8 cellular contexts compared by ENCODE assay signal in the genomic region with DNA sequence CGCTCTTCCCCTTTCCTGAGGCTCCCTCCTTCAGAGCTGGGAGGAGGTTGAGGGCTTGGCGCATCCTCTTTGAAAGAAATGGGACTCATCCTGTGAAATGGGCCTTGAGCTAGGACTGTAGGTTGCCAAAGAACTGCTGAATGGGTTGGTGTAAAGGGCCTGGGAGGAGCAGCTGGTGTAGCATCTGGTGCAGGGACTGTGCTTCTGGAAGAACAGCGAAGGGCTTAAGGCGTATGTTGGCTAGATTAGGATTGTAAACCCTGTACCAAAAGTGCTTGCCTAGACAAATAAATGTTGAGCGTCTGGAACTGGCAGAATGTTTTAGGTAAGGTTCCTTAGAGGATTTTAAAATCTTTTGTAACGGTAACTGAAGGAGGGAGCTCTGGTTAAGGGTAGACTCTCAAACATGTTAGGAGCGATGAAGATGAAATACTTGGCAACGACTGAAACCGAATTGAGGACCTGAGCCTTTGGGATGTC.
A peak's percentile ranks its signal among the peaks of the same experiment; 100 is the strongest.
DNase-seq lines count a peak whose midpoint lies in the region; ATAC-seq and TF ChIP-seq lines count a peak whose summit lies in the region.

No MANE protein-coding gene starts in this region.

- ATAC-seq in HG02610 (IDR thresholded peaks at IDR 0.05; ENCODE audit: unreplicated experiment): peak; percentile 13

- H3K27me3 ChIP-seq in brain microvascular endothelial cell (replicated peaks) (no peaks in the 10 kb centered on the region), layer of hippocampus (ENCODE audit: control insufficient read depth, insufficient read depth, low read length) (no peaks in the 10 kb centered on the region)

- peaks cover 46% of the 10 kb centered on the region for H3K36me3 Mint-ChIP-seq in activated T-cell treated with anti-CD3 and anti-CD28 coated beads, Interleukin-2, amount 50 U/mL, for 24 hours (ENCODE audit: low read depth)

- peak overlapping the region; percentile 98 for H3K4me3 Mint-ChIP-seq in activated T-cell treated with anti-CD3 and anti-CD28 coated beads, Interleukin-2, amount 50 U/mL, for 24 hours

- peak overlapping the region; percentile 100 for H3K27ac ChIP-seq in brain microvascular endothelial cell
- peak overlapping the region; percentile 100 for H3K27ac ChIP-seq in layer of hippocampus (ENCODE audit: low read depth, low read length)

- H3K27me3 Mint-ChIP-seq in activated T-cell treated with anti-CD3 and anti-CD28 coated beads, Interleukin-2, amount 50 U/mL, for 24 hours: no peaks in the 10 kb centered on the region

- H3K36me3 ChIP-seq in brain microvascular endothelial cell (replicated peaks): no peaks in the 10 kb centered on the region

- in situ Hi-C loops in brain microvascular endothelial cell (cut with HindIII; ENCODE audit: low pct_ligation_motif_present, low sequenced_read_pairs): no loop called here

- DNase-seq in activated T-cell treated with anti-CD3 and anti-CD28 coated beads, Interleukin-2, amount 50 U/mL, for 24 hours: no peak
- no peak for DNase-seq in activated T-cell treated with anti-CD3 and anti-CD28 coated beads, Interleukin-2, amount 50 U/mL, for 48 hours
- peak; percentile 53 for DNase-seq in NCI-H446 treated with DMSO at 0.1 percent for 48 hours (lab: John Stamatoyannopoulos, UW)
- peak; percentile 34 for DNase-seq in brain microvascular endothelial cell
- DNase-seq in superior temporal gyrus (ENCODE audit: extremely low spot score): peak; percentile 46
- DNase-seq in stimulated activated CD4-positive, alpha-beta T cell treated with anti-CD3 and anti-CD28 coated beads, Interleukin-2, amount 100 ng/mL, for 48 hours: no peak

- peak overlapping the region; percentile 96 for H3K4me3 ChIP-seq in brain microvascular endothelial cell (ENCODE audit: low read depth, low read length)

- peaks cover 4% of the 10 kb centered on the region for H3K9me3 Mint-ChIP-seq in activated T-cell treated with anti-CD3 and anti-CD28 coated beads, Interleukin-2, amount 50 U/mL, for 24 hours

- TF ChIP-seq CTCF in brain microvascular endothelial cell (IDR thresholded peaks at IDR 0.05; ENCODE audit: low read depth, low read length, missing control alignments): no peak

- peak overlapping the region; percentile 100 for H3K27ac Mint-ChIP-seq in activated T-cell treated with anti-CD3 and anti-CD28 coated beads, Interleukin-2, amount 50 U/mL, for 24 hours

- H3K4me1 Mint-ChIP-seq in activated T-cell treated with anti-CD3 and anti-CD28 coated beads, Interleukin-2, amount 50 U/mL, for 24 hours (ENCODE audit: low read depth): peaks cover 57% of the 10 kb centered on the region

Comparison
In these comparisons a context has a peak if more than half of its experiments do, and no peak if none do; other contexts are left out.
1. DNase-seq: peak in NCI-H446 treated with DMSO at 0.1 percent for 48 hours (single experiment), brain microvascular endothelial cell (single experiment) and superior temporal gyrus (single experiment); none in activated T-cell treated with anti-CD3 and anti-CD28 coated beads, Interleukin-2, amount 50 U/mL, for 24 hours (single experiment), activated T-cell treated with anti-CD3 and anti-CD28 coated beads, Interleukin-2, amount 50 U/mL, for 48 hours (0 of 2) and stimulated activated CD4-positive, alpha-beta T cell treated with anti-CD3 and anti-CD28 coated beads, Interleukin-2, amount 100 ng/mL, for 48 hours (0 of 2).